In the genomic region with DNA sequence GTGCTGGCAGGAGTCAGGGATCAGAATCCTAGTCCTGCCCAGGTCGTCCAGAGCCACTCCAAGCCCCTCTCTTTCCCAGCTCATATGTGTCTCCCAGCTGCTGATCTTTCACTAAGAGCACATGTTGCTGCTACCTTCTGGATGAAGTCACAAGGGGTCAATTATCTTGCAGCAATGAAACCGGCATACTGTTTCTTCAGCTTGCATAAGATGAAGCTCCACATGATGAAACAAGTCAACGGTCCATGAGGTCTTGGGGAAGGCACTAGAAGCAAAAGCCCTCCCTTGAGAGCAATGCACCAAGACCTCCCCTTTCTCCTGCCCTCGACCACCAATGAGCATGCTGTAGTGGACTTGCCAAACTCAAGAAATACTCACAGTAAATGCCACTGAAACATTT, we compare ENCODE assay signal across 25 cellular contexts.
"Had no signal": no experiment of that assay in that cellular context is flagged by ENCODE, and none has a peak within 500 bp of the region (broad histone marks: within the 10 kb centered on the region; RNA-seq: fewer than 3 reads in every experiment).

No MANE protein-coding gene starts in this region.

- H3K27me3 ChIP-seq: breast epithelium, esophagus squamous epithelium, suprapubic skin, tibial artery, upper lobe of right lung had no signal

- H3K4me3 ChIP-seq: breast epithelium, esophagus squamous epithelium, spleen, suprapubic skin, tibial artery, upper lobe of right lung had no signal

- H3K27ac ChIP-seq: breast epithelium, esophagus squamous epithelium, spleen, suprapubic skin, tibial artery, upper lobe of right lung had no signal

- ATAC-seq: activated CD8-positive, alpha-beta T cell treated with anti-CD3 and anti-CD28 coated beads for 36 hours; activated naive CD8-positive, alpha-beta T cell treated with anti-CD3 and anti-CD28 coated beads, Interleukin-2, amount 50 U/mL, for 24 hours; activated T-cell treated with anti-CD3 and anti-CD28 coated beads, Interleukin-2, amount 50 U/mL, for 4 hours; activated T-helper 17 cell treated with anti-CD3 and anti-CD28 coated beads, Interleukin-2, amount 50 U/mL, for 72 hours; left colon; right cardiac atrium; upper lobe of right lung; WTC11 had no signal

- H3K4me1 ChIP-seq: breast epithelium, spleen, suprapubic skin, tibial artery, upper lobe of right lung had no signal

- H3K36me3 ChIP-seq: breast epithelium, esophagus squamous epithelium, spleen, suprapubic skin, tibial artery, upper lobe of right lung had no signal

- H3K9me3 ChIP-seq: breast epithelium, esophagus squamous epithelium, spleen, suprapubic skin, tibial artery, upper lobe of right lung had no signal

- DNase-seq: activated CD4-positive, alpha-beta T cell treated with anti-CD3 and anti-CD28 coated beads for 1 hour; activated CD4-positive, alpha-beta T cell treated with anti-CD3 and anti-CD28 coated beads, Interleukin-2, amount 50 U/mL, for 1 hour; activated CD8-positive, alpha-beta T cell treated with anti-CD3 and anti-CD28 coated beads for 36 hours; activated gamma-delta T cell treated with Interleukin-2 at 50 U/mL for 16 hours; activated naive CD8-positive, alpha-beta T cell treated with anti-CD3 and anti-CD28 coated beads, Interleukin-2, amount 50 U/mL, for 24 hours; activated T-cell treated with anti-CD3 and anti-CD28 coated beads, Interleukin-2, amount 50 U/mL, for 4 hours; amygdala; dermis blood vessel endothelial cell; effector CD4-positive, alpha-beta T cell; esophagus squamous epithelium; hippocampal formation; kidney; left colon; mammary epithelial cell; posterior cingulate gyrus; right cardiac atrium; spleen; stimulated activated naive CD4-positive, alpha-beta T cell; T1000; tibial artery; upper lobe of right lung had no signal
